In genomic region chr10:124681626-124682552, GRCh38 we compare ENCODE assay signal across 27 cellular contexts.
A peak's percentile ranks its signal among the peaks of the same experiment; 100 is the strongest.
DNase-seq lines count a peak whose midpoint lies in the region; ATAC-seq and TF ChIP-seq lines count a peak whose summit lies in the region.
"Had no signal": no experiment of that assay in that cellular context is flagged by ENCODE, and none has a peak within 500 bp of the region (broad histone marks: within the 10 kb centered on the region; RNA-seq: fewer than 3 reads in every experiment).

No MANE protein-coding gene starts in this region.

- H3K9ac ChIP-seq in mesenchymal stem cell (ENCODE audit: low read length) = peak overlapping the region; percentile 62
- H3K9ac ChIP-seq: BLaER1 had no signal

- no peak for DNase-seq in CD4-positive, alpha-beta T cell
- DNase-seq in WERI-Rb-1 (no peak), mesenchymal stem cell (no peak), DMS79 treated with DMSO at 0.1 percent for 48 hours (lab: John Stamatoyannopoulos, UW) (no peak), KBM-7 (no peak)
- DNase-seq in activated CD4-positive, alpha-beta T cell treated with anti-CD3 and anti-CD28 coated beads for 4 hours = no peak
- DNase-seq: activated CD8-positive, alpha-beta T cell treated with anti-CD3 and anti-CD28 coated beads, Interleukin-2, amount 10 ng/mL, durations not matched to agents 7 days and 5 days; aorta; Calu3; erythroblast; glutamatergic neuron; midbrain; naive thymus-derived CD4-positive, alpha-beta T cell; NCI-H1436; NCI-H2081; NCI-H226; NCI-H69; occipital lobe; SHP77 treated with DMSO at 0.1 percent for 48 hours; thyroid gland had no signal

- no peaks in the 10 kb centered on the region for H3K9me3 ChIP-seq in CD4-positive, alpha-beta T cell (ENCODE audit: control insufficient read depth, low read length)
- H3K9me3 ChIP-seq in WERI-Rb-1 (ENCODE audit: severe bottlenecking) = no peaks in the 10 kb centered on the region
- no peaks in the 10 kb centered on the region for H3K9me3 ChIP-seq in mesenchymal stem cell (ENCODE audit: control insufficient read depth, low read length)
- H3K9me3 ChIP-seq: BLaER1, thyroid gland had no signal

- no peak overlapping the region for H3K4ac ChIP-seq in mesenchymal stem cell (ENCODE audit: low read depth in 1 of 2, low read length in 2 of 2)

- ATAC-seq in CD4-positive, alpha-beta T cell (ENCODE audit: poor library complexity) = no peak
- ATAC-seq: activated CD8-positive, alpha-beta T cell treated with anti-CD3 and anti-CD28 coated beads, Interleukin-2, amount 10 ng/mL, durations not matched to agents 7 days and 5 days; naive thymus-derived CD4-positive, alpha-beta T cell; Panc1 had no signal

- H3K4me2 ChIP-seq in mesenchymal stem cell (ENCODE audit: low read length, poor library complexity, severe bottlenecking) = no peak overlapping the region
- H3K4me2 ChIP-seq: BLaER1 had no signal

- no peak overlapping the region for H2BK120ac ChIP-seq in mesenchymal stem cell (ENCODE audit: low read depth, low read length)

- H3K18ac ChIP-seq in mesenchymal stem cell (ENCODE audit: low read depth in 1 of 2, low read length in 2 of 2) = no peak overlapping the region

- H2BK5ac ChIP-seq in mesenchymal stem cell (ENCODE audit: low read depth, low read length, poor library complexity, severe bottlenecking) = no peak overlapping the region

- POLR2A ChIA-PET in CD4-positive, alpha-beta T cell (lab: Charles Lee) = interaction anchor here (1.3 to 1.4 kb wide), 2 partner anchors 20 to 31 kb away, joined by 3 read pairs; no protein-coding TSS in a partner anchor

- CTCF ChIA-PET in CD4-positive, alpha-beta T cell (lab: Charles Lee) = interaction anchor here (0.7 to 1.6 kb wide), 2 partner anchors 8 to 24 kb away, joined by 3 read pairs; no protein-coding TSS in a partner anchor

- in situ Hi-C loops in KBM-7 (cut with MboI; ENCODE audit: low pct_unique_long_range_greater_than_20kb, low sequenced_read_pairs) = no loop called here

- H3K4me3 ChIP-seq in WERI-Rb-1 (ENCODE audit: low read depth, low read length) (no peak overlapping the region), mesenchymal stem cell (ENCODE audit: insufficient read depth in 1 of 2, low read depth in 1 of 2, low read length in 2 of 2) (no peak overlapping the region)
- H3K4me3 ChIP-seq: BLaER1, coronary artery, thyroid gland had no signal

- H3K23ac ChIP-seq in mesenchymal stem cell (ENCODE audit: low read length in 2 of 2) = no peak overlapping the region

- no peaks in the 10 kb centered on the region for H3K9me3 Mint-ChIP-seq in CD4-positive, alpha-beta T cell
- H3K9me3 Mint-ChIP-seq: activated T-helper 2 cell treated with anti-CD3 and anti-CD28 coated beads, Interferon-gamma antibody, Interleukin-2, Interleukin-4, amounts not matched to agents 10 μg/mL and 5 μg/mL and 100 μg/mL, durations not matched to agents 14 hours and 24 hours and 36 hours; naive thymus-derived CD4-positive, alpha-beta T cell; stimulated activated naive CD8-positive, alpha-beta T cell treated with anti-CD3 and anti-CD28 coated beads, Interleukin-15, Interleukin-2, amounts not matched to agents 100 ng/mL and 50 ng/mL, for 24 hours had no signal

- H3K27me3 ChIP-seq in CD4-positive, alpha-beta T cell (ENCODE audit: control insufficient read depth, insufficient read depth, low read length) = no peaks in the 10 kb centered on the region
- no peaks in the 10 kb centered on the region for H3K27me3 ChIP-seq in WERI-Rb-1 (ENCODE audit: insufficient read depth, low read depth, severe bottlenecking)
- H3K27me3 ChIP-seq in mesenchymal stem cell (ENCODE audit: control insufficient read depth in 1 of 2, insufficient read depth in 1 of 2, low read length in 2 of 2) = no peaks in the 10 kb centered on the region
- H3K27me3 ChIP-seq: BLaER1, thyroid gland had no signal

- no peak overlapping the region for H3K4me3 Mint-ChIP-seq in CD4-positive, alpha-beta T cell
- H3K4me3 Mint-ChIP-seq: activated CD8-positive, alpha-beta T cell treated with anti-CD3 and anti-CD28 coated beads, Interleukin-2, amount 10 ng/mL, durations not matched to agents 7 days and 5 days; activated naive CD8-positive, alpha-beta T cell; stimulated activated naive CD8-positive, alpha-beta T cell treated with anti-CD3 and anti-CD28 coated beads, Interleukin-15, Interleukin-2, amounts not matched to agents 100 ng/mL and 50 ng/mL, for 24 hours had no signal

- peaks cover 93% of the 10 kb centered on the region for H3K4me1 Mint-ChIP-seq in CD4-positive, alpha-beta T cell (ENCODE audit: low read depth)

- intact Hi-C loops in CD4-positive, alpha-beta T cell (cut with DNase I, micrococcal nuclease) = no loop called here

- no peak overlapping the region for H2AFZ ChIP-seq in mesenchymal stem cell (ENCODE audit: low read depth, low read length)

- H3K14ac ChIP-seq in mesenchymal stem cell (ENCODE audit: low read length in 2 of 2) = no peak overlapping the region

- no peaks in the 10 kb centered on the region for H3K27me3 Mint-ChIP-seq in CD4-positive, alpha-beta T cell
- H3K27me3 Mint-ChIP-seq: activated naive CD8-positive, alpha-beta T cell; naive thymus-derived CD4-positive, alpha-beta T cell had no signal

- no peak overlapping the region for H4K91ac ChIP-seq in mesenchymal stem cell (ENCODE audit: low read length)

- H3K79me1 ChIP-seq in mesenchymal stem cell (replicated peaks; ENCODE audit: low read length, poor library complexity, severe bottlenecking) = peaks cover 42% of the 10 kb centered on the region

- no peaks in the 10 kb centered on the region for H3K4me1 ChIP-seq in mesenchymal stem cell (ENCODE audit: control insufficient read depth, insufficient read depth, low read depth, low read length)

- 95% methylated on average over 35 of the region's 36 CpGs for whole genome bisulfite sequencing in mesenchymal stem cell

- no peak overlapping the region for H4K8ac ChIP-seq in mesenchymal stem cell (ENCODE audit: low read length)

- H2BK15ac ChIP-seq in mesenchymal stem cell (ENCODE audit: low read depth, poor library complexity, severe bottlenecking) = no peak overlapping the region

- H2AK5ac ChIP-seq in mesenchymal stem cell (ENCODE audit: low read length, severe bottlenecking) = no peak overlapping the region

- peak overlapping the region; percentile 87 for H3K27ac Mint-ChIP-seq in CD4-positive, alpha-beta T cell
- H3K27ac Mint-ChIP-seq: activated CD8-positive, alpha-beta T cell treated with anti-CD3 and anti-CD28 coated beads, Interleukin-2, amount 10 ng/mL, durations not matched to agents 7 days and 5 days; activated naive CD8-positive, alpha-beta T cell; activated T-helper 2 cell treated with anti-CD3 and anti-CD28 coated beads, Interferon-gamma antibody, Interleukin-2, Interleukin-4, amounts not matched to agents 10 μg/mL and 5 μg/mL and 100 μg/mL, durations not matched to agents 14 hours and 24 hours and 36 hours; stimulated activated naive CD8-positive, alpha-beta T cell treated with anti-CD3 and anti-CD28 coated beads, Interleukin-15, Interleukin-2, amounts not matched to agents 100 ng/mL and 50 ng/mL, for 24 hours had no signal

- peaks cover 46% of the 10 kb centered on the region for H3K36me3 Mint-ChIP-seq in CD4-positive, alpha-beta T cell (ENCODE audit: low read depth)

- H3K36me3 ChIP-seq in WERI-Rb-1 (peaks cover 32% of the 10 kb centered on the region), mesenchymal stem cell (ENCODE audit: control insufficient read depth in 1 of 2, insufficient read depth in 2 of 2, low read depth in 1 of 2, low read length in 2 of 2) (peaks cover 18 to 39% of the 10 kb centered on the region in 2 experiments)

- H2BK12ac ChIP-seq in mesenchymal stem cell (ENCODE audit: low read length in 2 of 2) = no peak overlapping the region

- no peak for TF ChIP-seq CTCF in CD4-positive, alpha-beta T cell (IDR thresholded peaks at IDR 0.05)
- no peak for TF ChIP-seq CTCF in WERI-Rb-1 (IDR thresholded peaks at IDR 0.05; ENCODE audit: low read depth, low read length)

- H3K27ac ChIP-seq in CD4-positive, alpha-beta T cell (ENCODE audit: low read depth, low read length) = no peak overlapping the region
- H3K27ac ChIP-seq in WERI-Rb-1 (peak overlapping the region; percentile 49), mesenchymal stem cell (ENCODE audit: low read length, poor library complexity, severe bottlenecking) (no peak overlapping the region), temporal lobe (ENCODE audit: low read depth, low read length) (peak overlapping the region; percentile 70)
- H3K27ac ChIP-seq: BLaER1, thyroid gland had no signal

Comparison
In these comparisons a context has a peak if more than half of its experiments do, and no peak if none do; other contexts are left out.
1. H3K27ac ChIP-seq: peak in WERI-Rb-1 (single experiment) and temporal lobe (single experiment); none in CD4-positive, alpha-beta T cell (single experiment) and mesenchymal stem cell (single experiment).